Comparison of ENCODE assay signal across 1 cellular context in the genomic region with DNA sequence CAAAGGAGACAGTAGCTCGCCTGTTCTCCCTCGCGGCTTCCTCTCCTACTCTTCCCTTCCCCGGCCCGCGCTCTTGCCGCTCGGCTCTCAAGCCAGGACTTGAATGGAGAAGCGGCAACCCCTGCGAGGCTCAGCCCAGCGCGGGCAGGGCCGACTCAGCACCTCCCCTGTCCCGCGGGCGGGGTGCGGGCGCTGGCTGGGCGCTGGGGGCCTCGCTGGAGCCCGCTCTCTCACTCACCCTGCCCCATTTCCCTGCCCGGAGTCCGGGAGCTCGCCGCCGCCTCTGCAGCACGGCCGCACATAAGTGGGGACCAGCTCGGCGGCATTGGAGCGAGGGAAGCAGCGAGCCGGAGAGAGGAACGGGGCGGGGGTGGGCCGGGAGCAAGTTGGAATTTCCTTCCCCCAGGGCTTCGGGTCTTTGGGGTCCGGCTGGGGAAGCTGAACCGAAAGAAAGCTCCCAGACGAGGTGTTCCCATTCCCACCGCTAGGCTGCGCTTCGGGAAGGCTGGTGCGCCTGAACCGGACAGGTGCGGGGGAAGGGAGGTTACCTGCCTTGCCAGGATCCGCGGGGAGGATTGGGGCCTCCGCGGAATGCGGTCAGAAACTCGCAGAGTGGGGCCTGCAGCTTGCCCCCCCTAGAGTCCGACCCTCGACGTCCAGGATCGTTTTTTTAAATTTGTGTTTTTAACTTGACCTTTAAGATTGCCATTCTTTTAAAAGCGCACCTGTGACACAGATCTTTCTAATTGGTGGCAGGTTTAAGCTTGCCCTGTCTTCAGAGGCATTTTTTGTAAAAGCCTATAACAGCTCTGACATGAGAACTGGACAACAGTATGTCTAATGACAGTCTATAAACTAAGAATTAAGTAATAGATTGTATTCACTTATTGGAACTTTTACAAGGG.
A peak's percentile ranks its signal among the peaks of the same experiment; 100 is the strongest.
TF ChIP-seq lines count a peak whose summit lies in the region.

Gene COBLL1 (minus strand): TSS at position 105 of the 905 bp plus-strand sequence. CDS start 627 bp downstream, outside the sequence.

TF ChIP-seq in WTC11, 78 proteins besides CTCF, POLR2A, EP300 and RAD21 (continued from another document and continues in another):
- TF ChIP-seq, protein P1, sequence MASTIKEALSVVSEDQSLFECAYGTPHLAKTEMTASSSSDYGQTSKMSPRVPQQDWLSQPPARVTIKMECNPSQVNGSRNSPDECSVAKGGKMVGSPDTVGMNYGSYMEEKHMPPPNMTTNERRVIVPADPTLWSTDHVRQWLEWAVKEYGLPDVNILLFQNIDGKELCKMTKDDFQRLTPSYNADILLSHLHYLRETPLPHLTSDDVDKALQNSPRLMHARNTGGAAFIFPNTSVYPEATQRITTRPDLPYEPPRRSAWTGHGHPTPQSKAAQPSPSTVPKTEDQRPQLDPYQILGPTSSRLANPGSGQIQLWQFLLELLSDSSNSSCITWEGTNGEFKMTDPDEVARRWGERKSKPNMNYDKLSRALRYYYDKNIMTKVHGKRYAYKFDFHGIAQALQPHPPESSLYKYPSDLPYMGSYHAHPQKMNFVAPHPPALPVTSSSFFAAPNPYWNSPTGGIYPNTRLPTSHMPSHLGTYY (CRISPR knock-in tag; IDR thresholded peaks at IDR 0.05): no peak
- TF ChIP-seq TCF7 (CRISPR knock-in tag; IDR thresholded peaks at IDR 0.05; ENCODE audit: low read depth) (no peak), TEAD1 (CRISPR knock-in tag; IDR thresholded peaks at IDR 0.05) (peak; percentile 75; the same call in 1 of the 2 replicates), JUN (CRISPR knock-in tag; IDR thresholded peaks at IDR 0.05) (no peak), NFATC4 (CRISPR knock-in tag; IDR thresholded peaks at IDR 0.05) (no peak), RELA (CRISPR knock-in tag; IDR thresholded peaks at IDR 0.05; ENCODE audit: borderline replicate concordance) (no peak), GABPB1 (CRISPR knock-in tag; IDR thresholded peaks at IDR 0.05) (peak; percentile 66; the same call in 1 of the 2 replicates), NR3C1 (CRISPR knock-in tag; conservative IDR thresholded peaks at IDR 0.05; ENCODE audit: low read depth) (0 out of 2 replicates have a peak, but pooled peaks have one; percentile 32), ZBTB21 (CRISPR knock-in tag; IDR thresholded peaks at IDR 0.05; ENCODE audit: borderline replicate concordance) (0 out of 2 replicates have a peak, but pooled peaks have one; percentile 25), PRRX2 (CRISPR knock-in tag; IDR thresholded peaks at IDR 0.05) (no peak), GRHL2 (CRISPR knock-in tag; IDR thresholded peaks at IDR 0.05; ENCODE audit: insufficient replicate concordance, severe bottlenecking) (no peak), ZNF416 (CRISPR knock-in tag; IDR thresholded peaks at IDR 0.05) (no peak), ELF4 (CRISPR knock-in tag; IDR thresholded peaks at IDR 0.05; ENCODE audit: low read depth) (no peak), USF2 (CRISPR knock-in tag; IDR thresholded peaks at IDR 0.05) (no peak), FOXJ3 (CRISPR knock-in tag; IDR thresholded peaks at IDR 0.05; ENCODE audit: borderline replicate concordance) (no peak), GTF2I (CRISPR knock-in tag; conservative IDR thresholded peaks at IDR 0.05) (no peak), FOXP1 (CRISPR knock-in tag; IDR thresholded peaks at IDR 0.05; ENCODE audit: borderline replicate concordance) (0 out of 2 replicates have a peak, but pooled peaks have one; percentile 38), ZBTB43 (CRISPR knock-in tag; IDR thresholded peaks at IDR 0.05) (no peak), MXD4 (CRISPR knock-in tag; IDR thresholded peaks at IDR 0.05; ENCODE audit: borderline replicate concordance) (no peak), SOX15 (CRISPR knock-in tag; IDR thresholded peaks at IDR 0.05) (no peak), SP1 (CRISPR knock-in tag; conservative IDR thresholded peaks at IDR 0.05) (no peak), MYBL2 (CRISPR knock-in tag; IDR thresholded peaks at IDR 0.05) (peak; percentile 49; the same call in 1 of the 2 replicates), CBFB (CRISPR knock-in tag; IDR thresholded peaks at IDR 0.05; ENCODE audit: low read depth) (peak; percentile 78; the same call in 1 of the 2 replicates), ZNF232 (CRISPR knock-in tag; IDR thresholded peaks at IDR 0.05) (no peak), ZSCAN18 (CRISPR knock-in tag; IDR thresholded peaks at IDR 0.05) (no peak), TP53 (CRISPR knock-in tag; IDR thresholded peaks at IDR 0.05) (0 out of 2 replicates have a peak, but pooled peaks have one; percentile 38), ZNF532 (CRISPR knock-in tag; IDR thresholded peaks at IDR 0.05; ENCODE audit: borderline replicate concordance) (no peak)
- TF ChIP-seq, protein P2, sequence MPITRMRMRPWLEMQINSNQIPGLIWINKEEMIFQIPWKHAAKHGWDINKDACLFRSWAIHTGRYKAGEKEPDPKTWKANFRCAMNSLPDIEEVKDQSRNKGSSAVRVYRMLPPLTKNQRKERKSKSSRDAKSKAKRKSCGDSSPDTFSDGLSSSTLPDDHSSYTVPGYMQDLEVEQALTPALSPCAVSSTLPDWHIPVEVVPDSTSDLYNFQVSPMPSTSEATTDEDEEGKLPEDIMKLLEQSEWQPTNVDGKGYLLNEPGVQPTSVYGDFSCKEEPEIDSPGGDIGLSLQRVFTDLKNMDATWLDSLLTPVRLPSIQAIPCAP (CRISPR knock-in tag; IDR thresholded peaks at IDR 0.05): no peak
- TF ChIP-seq, protein P3, sequence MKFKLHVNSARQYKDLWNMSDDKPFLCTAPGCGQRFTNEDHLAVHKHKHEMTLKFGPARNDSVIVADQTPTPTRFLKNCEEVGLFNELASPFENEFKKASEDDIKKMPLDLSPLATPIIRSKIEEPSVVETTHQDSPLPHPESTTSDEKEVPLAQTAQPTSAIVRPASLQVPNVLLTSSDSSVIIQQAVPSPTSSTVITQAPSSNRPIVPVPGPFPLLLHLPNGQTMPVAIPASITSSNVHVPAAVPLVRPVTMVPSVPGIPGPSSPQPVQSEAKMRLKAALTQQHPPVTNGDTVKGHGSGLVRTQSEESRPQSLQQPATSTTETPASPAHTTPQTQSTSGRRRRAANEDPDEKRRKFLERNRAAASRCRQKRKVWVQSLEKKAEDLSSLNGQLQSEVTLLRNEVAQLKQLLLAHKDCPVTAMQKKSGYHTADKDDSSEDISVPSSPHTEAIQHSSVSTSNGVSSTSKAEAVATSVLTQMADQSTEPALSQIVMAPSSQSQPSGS (CRISPR knock-in tag; IDR thresholded peaks at IDR 0.05; ENCODE audit: borderline replicate concordance, low read depth): no peak
- TF ChIP-seq, protein P4, sequence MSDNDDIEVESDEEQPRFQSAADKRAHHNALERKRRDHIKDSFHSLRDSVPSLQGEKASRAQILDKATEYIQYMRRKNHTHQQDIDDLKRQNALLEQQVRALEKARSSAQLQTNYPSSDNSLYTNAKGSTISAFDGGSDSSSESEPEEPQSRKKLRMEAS (CRISPR knock-in tag; IDR thresholded peaks at IDR 0.05): peak; percentile 42; the same call in 1 of the 2 replicates
- TF ChIP-seq, protein P5, sequence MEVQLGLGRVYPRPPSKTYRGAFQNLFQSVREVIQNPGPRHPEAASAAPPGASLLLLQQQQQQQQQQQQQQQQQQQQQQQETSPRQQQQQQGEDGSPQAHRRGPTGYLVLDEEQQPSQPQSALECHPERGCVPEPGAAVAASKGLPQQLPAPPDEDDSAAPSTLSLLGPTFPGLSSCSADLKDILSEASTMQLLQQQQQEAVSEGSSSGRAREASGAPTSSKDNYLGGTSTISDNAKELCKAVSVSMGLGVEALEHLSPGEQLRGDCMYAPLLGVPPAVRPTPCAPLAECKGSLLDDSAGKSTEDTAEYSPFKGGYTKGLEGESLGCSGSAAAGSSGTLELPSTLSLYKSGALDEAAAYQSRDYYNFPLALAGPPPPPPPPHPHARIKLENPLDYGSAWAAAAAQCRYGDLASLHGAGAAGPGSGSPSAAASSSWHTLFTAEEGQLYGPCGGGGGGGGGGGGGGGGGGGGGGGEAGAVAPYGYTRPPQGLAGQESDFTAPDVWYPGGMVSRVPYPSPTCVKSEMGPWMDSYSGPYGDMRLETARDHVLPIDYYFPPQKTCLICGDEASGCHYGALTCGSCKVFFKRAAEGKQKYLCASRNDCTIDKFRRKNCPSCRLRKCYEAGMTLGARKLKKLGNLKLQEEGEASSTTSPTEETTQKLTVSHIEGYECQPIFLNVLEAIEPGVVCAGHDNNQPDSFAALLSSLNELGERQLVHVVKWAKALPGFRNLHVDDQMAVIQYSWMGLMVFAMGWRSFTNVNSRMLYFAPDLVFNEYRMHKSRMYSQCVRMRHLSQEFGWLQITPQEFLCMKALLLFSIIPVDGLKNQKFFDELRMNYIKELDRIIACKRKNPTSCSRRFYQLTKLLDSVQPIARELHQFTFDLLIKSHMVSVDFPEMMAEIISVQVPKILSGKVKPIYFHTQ (CRISPR knock-in tag; IDR thresholded peaks at IDR 0.05): no peak
- TF ChIP-seq, protein P6, sequence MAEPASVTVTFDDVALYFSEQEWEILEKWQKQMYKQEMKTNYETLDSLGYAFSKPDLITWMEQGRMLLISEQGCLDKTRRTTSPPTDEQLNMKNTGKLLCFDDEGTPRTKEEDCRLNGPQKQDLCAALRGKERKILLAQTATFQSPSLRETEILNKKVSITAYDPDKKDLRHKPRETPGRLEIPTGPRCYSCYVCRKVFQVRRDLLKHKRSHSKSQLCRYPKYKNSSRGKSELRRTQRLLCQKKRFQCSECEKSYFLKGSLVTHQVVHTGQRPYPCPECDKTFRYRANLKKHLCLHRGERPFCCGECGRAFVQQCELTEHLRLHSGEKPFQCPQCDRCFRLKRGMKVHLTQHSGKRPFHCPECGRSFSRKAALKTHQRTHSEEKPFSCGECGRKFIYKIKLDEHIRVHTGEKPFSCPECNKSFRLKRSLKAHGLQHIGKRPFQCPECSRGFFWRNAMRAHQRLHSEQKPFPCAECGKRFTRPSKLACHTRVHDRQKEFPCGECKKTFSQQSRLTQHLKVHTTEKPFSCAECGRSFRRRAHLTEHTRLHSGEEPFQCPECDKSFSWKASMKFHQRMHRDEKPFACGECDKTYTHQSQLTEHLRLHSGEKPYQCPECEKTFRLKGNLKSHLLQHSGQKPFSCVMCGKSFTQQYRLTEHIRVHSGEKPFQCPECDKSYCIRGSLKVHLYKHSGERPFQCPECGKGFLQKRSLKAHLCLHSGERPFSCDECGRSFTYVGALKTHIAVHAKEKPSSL (CRISPR knock-in tag; conservative IDR thresholded peaks at IDR 0.05): no peak
- TF ChIP-seq, protein P7, sequence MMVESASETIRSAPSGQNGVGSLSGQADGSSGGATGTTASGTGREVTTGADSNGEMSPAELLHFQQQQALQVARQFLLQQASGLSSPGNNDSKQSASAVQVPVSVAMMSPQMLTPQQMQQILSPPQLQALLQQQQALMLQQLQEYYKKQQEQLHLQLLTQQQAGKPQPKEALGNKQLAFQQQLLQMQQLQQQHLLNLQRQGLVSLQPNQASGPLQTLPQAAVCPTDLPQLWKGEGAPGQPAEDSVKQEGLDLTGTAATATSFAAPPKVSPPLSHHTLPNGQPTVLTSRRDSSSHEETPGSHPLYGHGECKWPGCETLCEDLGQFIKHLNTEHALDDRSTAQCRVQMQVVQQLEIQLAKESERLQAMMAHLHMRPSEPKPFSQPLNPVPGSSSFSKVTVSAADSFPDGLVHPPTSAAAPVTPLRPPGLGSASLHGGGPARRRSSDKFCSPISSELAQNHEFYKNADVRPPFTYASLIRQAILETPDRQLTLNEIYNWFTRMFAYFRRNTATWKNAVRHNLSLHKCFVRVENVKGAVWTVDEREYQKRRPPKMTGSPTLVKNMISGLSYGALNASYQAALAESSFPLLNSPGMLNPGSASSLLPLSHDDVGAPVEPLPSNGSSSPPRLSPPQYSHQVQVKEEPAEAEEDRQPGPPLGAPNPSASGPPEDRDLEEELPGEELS (CRISPR knock-in tag; IDR thresholded peaks at IDR 0.05): no peak
